21 cellular contexts compared by ENCODE assay signal in genomic region chr10:11319990-11320602, GRCh38.
DNase-seq lines count a peak whose midpoint lies in the region; TF ChIP-seq lines count a peak whose summit lies in the region.
"Had no signal": no experiment of that assay in that cellular context is flagged by ENCODE, and none has a peak within 500 bp of the region (broad histone marks: within the 10 kb centered on the region; RNA-seq: fewer than 3 reads in every experiment).

No MANE protein-coding gene starts in this region.

- H3K9me3 Mint-ChIP-seq in activated naive CD4-positive, alpha-beta T cell treated with anti-CD3 and anti-CD28 coated beads, Interleukin-2, amount 50 U/mL, for 24 hours = no peaks in the 10 kb centered on the region
- no peaks in the 10 kb centered on the region for H3K9me3 Mint-ChIP-seq in activated CD4-positive, alpha-beta memory T cell treated with anti-CD3 and anti-CD28 coated beads, Interleukin-2, amount 10 ng/mL, durations not matched to agents 7 days and 5 days
- no peaks in the 10 kb centered on the region for H3K9me3 Mint-ChIP-seq in immature natural killer cell
- H3K9me3 Mint-ChIP-seq: H9, nephron progenitor cell had no signal

- TF ChIP-seq POLR2A in vagina (IDR thresholded peaks at IDR 0.05) = no peak

- no peaks in the 10 kb centered on the region for H3K27me3 ChIP-seq in vagina
- H3K27me3 ChIP-seq: esophagus squamous epithelium had no signal

- H3K27me3 Mint-ChIP-seq in activated naive CD4-positive, alpha-beta T cell treated with anti-CD3 and anti-CD28 coated beads, Interleukin-2, amount 50 U/mL, for 24 hours = no peaks in the 10 kb centered on the region
- H3K27me3 Mint-ChIP-seq in activated CD4-positive, alpha-beta memory T cell treated with anti-CD3 and anti-CD28 coated beads, Interleukin-2, amount 10 ng/mL, durations not matched to agents 7 days and 5 days = no peaks in the 10 kb centered on the region
- peaks cover 7 to 37% (median 36%) of the 10 kb centered on the region in 3 donors for H3K27me3 Mint-ChIP-seq in immature natural killer cell (ENCODE audit: low read depth in 3 of 3)

- H3K36me3 Mint-ChIP-seq in activated naive CD4-positive, alpha-beta T cell treated with anti-CD3 and anti-CD28 coated beads, Interleukin-2, amount 50 U/mL, for 24 hours = peaks cover 21% of the 10 kb centered on the region
- peaks cover 100% of the 10 kb centered on the region for H3K36me3 Mint-ChIP-seq in activated CD4-positive, alpha-beta memory T cell treated with anti-CD3 and anti-CD28 coated beads, Interleukin-2, amount 10 ng/mL, durations not matched to agents 7 days and 5 days (ENCODE audit: low read depth)
- H3K36me3 Mint-ChIP-seq in immature natural killer cell = peaks cover 18 to 83% (median 53%) of the 10 kb centered on the region in 3 donors

- H3K4me3 Mint-ChIP-seq in activated naive CD4-positive, alpha-beta T cell treated with anti-CD3 and anti-CD28 coated beads, Interleukin-2, amount 50 U/mL, for 24 hours = no peak overlapping the region
- H3K4me3 Mint-ChIP-seq in activated CD4-positive, alpha-beta memory T cell treated with anti-CD3 and anti-CD28 coated beads, Interleukin-2, amount 10 ng/mL, durations not matched to agents 7 days and 5 days = peak overlapping the region; percentile 6
- H3K4me3 Mint-ChIP-seq in immature natural killer cell = peak overlapping the region in 2 of 5 donors; percentile 46 to 47
- H3K4me3 Mint-ChIP-seq: H9, nephron progenitor cell had no signal

- H3K27ac Mint-ChIP-seq in activated naive CD4-positive, alpha-beta T cell treated with anti-CD3 and anti-CD28 coated beads, Interleukin-2, amount 50 U/mL, for 24 hours = peak overlapping the region; percentile 82
- H3K27ac Mint-ChIP-seq in activated CD4-positive, alpha-beta memory T cell treated with anti-CD3 and anti-CD28 coated beads, Interleukin-2, amount 10 ng/mL, durations not matched to agents 7 days and 5 days = peak overlapping the region; percentile 77
- peak overlapping the region; percentile 56 to 91 (median 70) for H3K27ac Mint-ChIP-seq in immature natural killer cell
- H3K27ac Mint-ChIP-seq: H9, nephron progenitor cell had no signal

- intact Hi-C loops in vagina (cut with DNase I) = no loop called here

- POLR2A ChIA-PET in activated CD4-positive, alpha-beta memory T cell treated with anti-CD3 and anti-CD28 coated beads, Interleukin-2, amount 10 ng/mL, durations not matched to agents 7 days and 5 days (lab: Charles Lee) = interaction anchor here (0.5 to 2.1 kb wide), 5 partner anchors 8 to 1303 kb away, joined by 3 to 12 read pairs (median 4); no protein-coding TSS in a partner anchor

- H3K4me1 Mint-ChIP-seq in activated naive CD4-positive, alpha-beta T cell treated with anti-CD3 and anti-CD28 coated beads, Interleukin-2, amount 50 U/mL, for 24 hours = peaks cover 62% of the 10 kb centered on the region
- peaks cover 68% of the 10 kb centered on the region for H3K4me1 Mint-ChIP-seq in activated CD4-positive, alpha-beta memory T cell treated with anti-CD3 and anti-CD28 coated beads, Interleukin-2, amount 10 ng/mL, durations not matched to agents 7 days and 5 days
- H3K4me1 Mint-ChIP-seq in immature natural killer cell = peaks cover 33 to 86% of the 10 kb centered on the region in 2 donors
- H3K4me1 Mint-ChIP-seq: H9 had no signal

- no peak for DNase-seq in activated naive CD4-positive, alpha-beta T cell (lab: John Stamatoyannopoulos, UW)
- peak; percentile 17 for DNase-seq in activated CD4-positive, alpha-beta memory T cell treated with anti-CD3 and anti-CD28 coated beads, Interleukin-2, amount 10 ng/mL, durations not matched to agents 7 days and 5 days
- DNase-seq in immature natural killer cell (no peak), vagina (ENCODE audit: extremely low spot score in 2 of 2) (peak; percentile 69 to 70), NOMO-1 treated with dmso at 0.1 percent for 144 hours (lab: John Stamatoyannopoulos, UW; ENCODE audit: unreplicated experiment) (no peak), inferior parietal cortex (ENCODE audit: extremely low spot score) (no peak)
- DNase-seq in activated effector memory CD4-positive, alpha-beta T cell treated with Interleukin-2 at 50 U/mL for 16 hours = no peak
- DNase-seq: effector memory CD4-positive, alpha-beta T cell; esophagus squamous epithelium; H9; kidney glomerular epithelial cell; mesenchymal stem cell; NCI-H1694 treated with DMSO at 0.1 percent for 48 hours; NCI-H2227 treated with DMSO at 0.1 percent for 48 hours; NCI-H82; nephron progenitor cell; SHP77; stimulated activated naive CD4-positive, alpha-beta T cell; trophoblast cell had no signal

- CTCF ChIA-PET in activated CD4-positive, alpha-beta memory T cell treated with anti-CD3 and anti-CD28 coated beads, Interleukin-2, amount 10 ng/mL, durations not matched to agents 7 days and 5 days (lab: Charles Lee) = no interaction called here

- no peak for TF ChIP-seq CTCF in vagina (IDR thresholded peaks at IDR 0.05)

- no peaks in the 10 kb centered on the region for H3K9me3 ChIP-seq in vagina
- H3K9me3 ChIP-seq: esophagus squamous epithelium had no signal

- H3K27ac ChIP-seq in vagina = no peak overlapping the region
- H3K27ac ChIP-seq: esophagus squamous epithelium had no signal

- H3K36me3 ChIP-seq in vagina = peaks cover 0 to 16% of the 10 kb centered on the region in 2 donors

- H3K4me3 ChIP-seq in vagina = no peak overlapping the region
- H3K4me3 ChIP-seq: esophagus squamous epithelium, K562 had no signal

- no peaks in the 10 kb centered on the region for H3K4me1 ChIP-seq in vagina
- H3K4me1 ChIP-seq: esophagus squamous epithelium had no signal

Comparison
In these comparisons a context has a peak if more than half of its experiments do, and no peak if none do; other contexts are left out.
1. DNase-seq: peak in activated CD4-positive, alpha-beta memory T cell treated with anti-CD3 and anti-CD28 coated beads, Interleukin-2, amount 10 ng/mL, durations not matched to agents 7 days and 5 days (single experiment) and vagina (2 of 2); none in activated naive CD4-positive, alpha-beta T cell (0 of 4), immature natural killer cell (0 of 3), NOMO-1 treated with dmso at 0.1 percent for 144 hours (single experiment), inferior parietal cortex (single experiment) and activated effector memory CD4-positive, alpha-beta T cell treated with Interleukin-2 at 50 U/mL for 16 hours (single experiment).
2. Peak in every context shown above with its lines, with median percentiles within 50 percentile points of each other: H3K27ac Mint-ChIP-seq.